In the genomic region with DNA sequence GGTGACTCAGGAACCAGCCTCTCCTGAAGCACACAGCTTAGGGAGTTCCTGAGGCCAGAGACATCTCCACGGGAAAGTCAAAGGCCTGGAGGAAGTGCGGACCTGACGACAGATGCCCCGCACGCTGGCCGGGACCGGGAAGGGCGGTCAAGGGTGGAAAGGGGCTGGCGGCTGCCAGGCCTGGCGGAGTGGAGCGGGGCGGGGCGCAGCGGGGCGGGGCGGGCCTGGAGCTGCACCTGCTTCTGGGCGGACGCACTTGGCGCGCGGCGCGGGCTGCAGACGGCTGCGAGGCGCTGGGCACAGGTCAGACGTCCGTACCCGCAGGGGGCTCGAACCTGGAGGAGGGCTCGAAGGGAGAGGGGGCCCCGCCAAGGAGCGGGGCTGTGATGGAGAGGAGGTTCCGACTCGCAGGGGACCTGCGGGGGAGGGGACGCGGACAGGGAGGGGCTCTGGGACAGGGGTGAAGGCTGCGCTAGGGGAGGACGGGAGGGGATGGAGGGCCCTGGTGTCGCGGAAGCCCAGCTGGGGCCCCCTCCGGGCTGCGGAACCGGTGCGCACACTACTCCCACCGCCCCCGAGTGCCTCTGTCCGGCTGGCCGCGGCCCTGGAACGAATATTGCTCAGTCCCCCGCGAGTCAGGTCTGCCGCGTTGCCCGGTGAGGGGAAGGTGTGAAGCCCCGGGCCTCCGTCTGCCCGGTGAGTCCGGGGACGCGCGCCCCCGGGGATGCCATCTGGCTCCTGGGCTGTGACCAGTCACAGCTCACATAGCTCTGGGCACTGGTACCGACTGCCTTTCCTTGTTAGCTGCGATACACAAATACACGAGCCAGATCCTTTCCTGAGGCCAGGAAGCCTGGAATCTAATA, we compare ENCODE assay signal across 8 cellular contexts. TPM values are rescaled to one million over a fixed set of nuclear protein-coding genes. Genes with fewer than 3 reads are reported as not detected.
DNase-seq lines count a peak whose midpoint lies in the region; ATAC-seq and TF ChIP-seq lines count a peak whose summit lies in the region.

A gene (plus strand): TSS at position 253 of the 866 bp plus-strand sequence. CDS start 36,635 bp downstream, outside the sequence.

- peak within 1 kb of the TSS; percentile 35 to 44 for H3K4me3 Mint-ChIP-seq in stimulated activated naive B cell treated with anti-CD40 and anti-IgM and Interleukin-4, amounts not matched to agents 10 μg/mL and 1 μg/mL and 100 μg/mL, for 72 hours

- ATAC-seq in activated naive CD4-positive, alpha-beta T cell treated with anti-CD3 and anti-CD28 coated beads, Interleukin-2, amount 50 U/mL, for 72 hours = peak; percentile 60 to 74
- no peak for ATAC-seq in stimulated activated naive B cell treated with anti-CD40 and anti-IgM and Interleukin-4, amounts not matched to agents 10 μg/mL and 1 μg/mL and 100 μg/mL, for 72 hours (replicated peaks)
- ATAC-seq in GM19397 (IDR thresholded peaks at IDR 0.05; ENCODE audit: unreplicated experiment) = no peak
- no peak for ATAC-seq in omental fat pad (ENCODE audit: low FRiP score)

- peak within 1 kb of the TSS in 1 of 2 donors; percentile 80 for H3K27ac Mint-ChIP-seq in activated naive CD4-positive, alpha-beta T cell treated with anti-CD3 and anti-CD28 coated beads, Interleukin-2, amount 50 U/mL, for 72 hours
- no peak within 1 kb of the TSS for H3K27ac Mint-ChIP-seq in stimulated activated naive B cell treated with anti-CD40 and anti-IgM and Interleukin-4, amounts not matched to agents 10 μg/mL and 1 μg/mL and 100 μg/mL, for 72 hours

- H3K27ac ChIP-seq in 22Rv1 = 0 out of 2 replicates have a peak within 1 kb of the TSS, but pooled peaks have one; percentile 13

- peak; percentile 50 for DNase-seq in NCI-H2196 treated with DMSO at 0.1 percent for 48 hours (lab: John Stamatoyannopoulos, UW; ENCODE audit: unreplicated experiment)
- DNase-seq in activated naive CD4-positive, alpha-beta T cell treated with anti-CD3 and anti-CD28 coated beads, Interleukin-2, amount 50 U/mL, for 72 hours (ENCODE audit: low spot score in 2 of 2) = peak in 1 of 2 donors; percentile 37
- DNase-seq in left kidney (ENCODE audit: low read depth, low spot score) = peak; percentile 79
- no peak for DNase-seq in stimulated activated naive B cell treated with anti-CD40 and anti-IgM and Interleukin-4, amounts not matched to agents 10 μg/mL and 1 μg/mL and 100 μg/mL, for 72 hours
- DNase-seq in SW 1271 (lab: John Stamatoyannopoulos, UW) = no peak
- DNase-seq in omental fat pad (ENCODE audit: low spot score) = no peak

- peaks cover 42 to 49% of the 10 kb centered on the region in 2 donors for H3K27me3 Mint-ChIP-seq in stimulated activated naive B cell treated with anti-CD40 and anti-IgM and Interleukin-4, amounts not matched to agents 10 μg/mL and 1 μg/mL and 100 μg/mL, for 72 hours

- peaks cover 0 to 6% of the 10 kb centered on the region in 2 donors for H3K9me3 Mint-ChIP-seq in activated naive CD4-positive, alpha-beta T cell treated with anti-CD3 and anti-CD28 coated beads, Interleukin-2, amount 50 U/mL, for 72 hours
- peaks cover 4% of the 10 kb centered on the region in 2 donors for H3K9me3 Mint-ChIP-seq in stimulated activated naive B cell treated with anti-CD40 and anti-IgM and Interleukin-4, amounts not matched to agents 10 μg/mL and 1 μg/mL and 100 μg/mL, for 72 hours

- H3K36me3 Mint-ChIP-seq in activated naive CD4-positive, alpha-beta T cell treated with anti-CD3 and anti-CD28 coated beads, Interleukin-2, amount 50 U/mL, for 72 hours = peaks cover 12 to 17% of the 10 kb centered on the region in 2 donors
- H3K36me3 Mint-ChIP-seq in stimulated activated naive B cell treated with anti-CD40 and anti-IgM and Interleukin-4, amounts not matched to agents 10 μg/mL and 1 μg/mL and 100 μg/mL, for 72 hours = peaks cover 0 to 2% of the 10 kb centered on the region in 2 donors

- peaks cover 6 to 8% of the 10 kb centered on the region in 2 donors for H3K4me1 Mint-ChIP-seq in stimulated activated naive B cell treated with anti-CD40 and anti-IgM and Interleukin-4, amounts not matched to agents 10 μg/mL and 1 μg/mL and 100 μg/mL, for 72 hours

- TF ChIP-seq CTCF in 22Rv1 (IDR thresholded peaks at IDR 0.05) = no peak
- TF ChIP-seq CTCF in omental fat pad (IDR thresholded peaks at IDR 0.05) = no peak

RNA-seq across cellular contexts. Expression of the gene that starts here (rescaled TPM):
- total RNA-seq in activated naive CD4-positive, alpha-beta T cell treated with anti-CD3 and anti-CD28 coated beads, Interleukin-2, amount 50 U/mL, for 72 hours = 1 to 10 TPM; 2.3 to 2.9 TPM
- 1 to 10 TPM in 1 of 4 donors, under 1 TPM in 1, not detected in 2; 0.19 to 1.3 TPM for total RNA-seq in omental fat pad

Comparison
In these comparisons a context has a peak if more than half of its experiments do, and no peak if none do; other contexts are left out.
1. DNase-seq: peak in NCI-H2196 treated with DMSO at 0.1 percent for 48 hours (single experiment) and left kidney (single experiment); none in stimulated activated naive B cell treated with anti-CD40 and anti-IgM and Interleukin-4, amounts not matched to agents 10 μg/mL and 1 μg/mL and 100 μg/mL, for 72 hours (single experiment), SW 1271 (0 of 2) and omental fat pad (single experiment).
2. ATAC-seq: peak in activated naive CD4-positive, alpha-beta T cell treated with anti-CD3 and anti-CD28 coated beads, Interleukin-2, amount 50 U/mL, for 72 hours (2 of 2); none in stimulated activated naive B cell treated with anti-CD40 and anti-IgM and Interleukin-4, amounts not matched to agents 10 μg/mL and 1 μg/mL and 100 μg/mL, for 72 hours (0 of 2), GM19397 (single experiment) and omental fat pad (single experiment).